ENCODE assay signal across 8 cellular contexts in the genomic region with DNA sequence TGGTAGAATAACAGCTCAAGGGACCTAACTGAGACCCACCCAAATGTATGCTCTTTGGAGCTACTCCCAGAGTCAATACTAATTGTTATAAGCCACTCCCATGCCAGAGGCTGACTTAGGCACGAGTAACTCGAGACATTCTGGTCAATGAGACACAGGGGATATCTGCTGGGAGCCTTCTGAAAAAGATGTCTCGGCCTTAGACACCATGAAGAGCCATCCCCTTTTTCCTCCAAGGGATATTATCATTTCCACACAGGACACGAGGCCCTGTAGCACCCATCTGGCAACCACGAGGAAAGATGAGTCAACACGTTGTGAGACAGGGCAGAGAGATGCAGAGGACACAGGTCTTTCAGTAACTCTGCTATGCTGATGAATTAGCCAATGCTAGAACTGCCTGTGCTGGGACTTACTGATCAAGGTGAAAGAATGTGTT. TPM values are rescaled to one million over a fixed set of nuclear protein-coding genes. Genes with fewer than 3 reads are reported as not detected.
DNase-seq lines count a peak whose midpoint lies in the region; ATAC-seq, FAIRE-seq and TF ChIP-seq lines count a peak whose summit lies in the region.

No MANE protein-coding gene starts in this region.

- no peaks in the 10 kb centered on the region for H3K9me1 ChIP-seq in K562 (ENCODE audit: control insufficient read depth, insufficient read depth, low read length)

- WGBS in K562 (ENCODE audit: insufficient coverage, low coverage, missing lambda C conversion rate): 0% methylated on average over 6 of the region's 6 CpGs

- H3K36me3 ChIP-seq in BLaER1 treated with 17β-estradiol and CSF1 and Interleukin-3, amounts not matched to agents 10 nM and 100 nM: peaks cover 0 to 28% (median 14%) of the 10 kb centered on the region in 11 experiments; a peak in 12 of 22 replicates
- H3K36me3 ChIP-seq in Karpas-422 (ENCODE audit: insufficient read depth, low read length) (peaks cover 51% of the 10 kb centered on the region), K562 (ENCODE audit: control insufficient read depth, insufficient read depth, low read length) (no peaks in the 10 kb centered on the region), muscle layer of duodenum (ENCODE audit: control insufficient read depth in 1 of 2, insufficient read depth in 2 of 2, low read length in 2 of 2) (no peaks in the 10 kb centered on the region)

- no peak for TF ChIP-seq CTCF in K562 (IDR thresholded peaks at IDR 0.05 in 2 of 3, conservative IDR thresholded peaks at IDR 0.05 in 1 of 3; ENCODE audit: insufficient read depth in 2 of 3, low read depth in 1 of 3, low read length in 3 of 3)

- in situ Hi-C loops in K562 (cut with MboI): no loop called here

- no peaks in the 10 kb centered on the region for H3K9me3 ChIP-seq in BLaER1 treated with 17β-estradiol and CSF1 and Interleukin-3, amounts not matched to agents 10 nM and 100 nM (replicated peaks in 1 of 11)
- H3K9me3 ChIP-seq in Karpas-422 (ENCODE audit: low read length): no peaks in the 10 kb centered on the region
- H3K9me3 ChIP-seq in K562 (replicated peaks; ENCODE audit: control insufficient read depth, insufficient read depth, low read depth, low read length): no peaks in the 10 kb centered on the region
- no peaks in the 10 kb centered on the region for H3K9me3 ChIP-seq in muscle layer of duodenum (ENCODE audit: control insufficient read depth in 1 of 2, low read length in 2 of 2)

- CTCF ChIA-PET in K562 (lab: Yijun Ruan, JAX; ENCODE audit: low intra/inter-chr PET ratio): no interaction called here

- H3K4me2 ChIP-seq in BLaER1 treated with 17β-estradiol and CSF1 and Interleukin-3, amounts not matched to agents 10 nM and 100 nM: peak overlapping the region; percentile 59 to 100 (median 92)
- peak overlapping the region; percentile 39 for H3K4me2 ChIP-seq in Karpas-422 (ENCODE audit: low read depth, low read length, poor library complexity, severe bottlenecking)
- H3K4me2 ChIP-seq in K562 (ENCODE audit: insufficient read depth, low read length): no peak overlapping the region

- peak overlapping the region in 8 of 11 experiments; percentile 34 to 68 (median 60); a peak in 16 of 22 replicates for H3K27ac ChIP-seq in BLaER1 treated with 17β-estradiol and CSF1 and Interleukin-3, amounts not matched to agents 10 nM and 100 nM
- no peak overlapping the region; the same call in none of the 2 replicates for H3K27ac ChIP-seq in Karpas-422 (ENCODE audit: low read length)
- H3K27ac ChIP-seq in K562 (ENCODE audit: extremely low read depth, low read depth, low read length): no peak overlapping the region
- peak overlapping the region; percentile 87 for H3K27ac ChIP-seq in muscle layer of duodenum (ENCODE audit: low read length)

- FAIRE-seq in K562 (lab: Jason Lieb, UNC): no peak

- no peak for TF ChIP-seq POLR2A in K562 (conservative IDR thresholded peaks at IDR 0.05)

- peak overlapping the region in 6 of 11 experiments; percentile 6 to 62 (median 36); a peak in 5 of 22 replicates for H3K9ac ChIP-seq in BLaER1 treated with 17β-estradiol and CSF1 and Interleukin-3, amounts not matched to agents 10 nM and 100 nM
- H3K9ac ChIP-seq in Karpas-422 (ENCODE audit: low read length): peak overlapping the region; percentile 39
- no peak overlapping the region for H3K9ac ChIP-seq in K562 (ENCODE audit: insufficient read depth in 1 of 2, low read depth in 2 of 2, low read length in 2 of 2)

- DNase-seq in Karpas-422 (no peak), K562 (ENCODE audit: extremely low read depth in 1 of 4, low spot score in 3 of 4) (no peak)

- TF ChIP-seq EP300 in K562 (IDR thresholded peaks at IDR 0.05; ENCODE audit: low read length): no peak

- H4K20me1 ChIP-seq in BLaER1 treated with 17β-estradiol and CSF1 and Interleukin-3, amounts not matched to agents 10 nM and 100 nM: peaks cover 0 to 30% (median 9%) of the 10 kb centered on the region in 11 experiments; a peak in 13 of 22 replicates
- H4K20me1 ChIP-seq in Karpas-422 (ENCODE audit: insufficient read depth, low read depth, low read length) (peaks cover 92% of the 10 kb centered on the region), K562 (replicated peaks; ENCODE audit: control insufficient read depth, insufficient read depth, low read length) (no peaks in the 10 kb centered on the region; the same call in 1 of the 2 replicates)

- POLR2A ChIA-PET in K562 (lab: Yijun Ruan, JAX): interaction anchor here (0.7 kb wide), 3 partner anchors 11 to 1460 kb away, joined by 3 to 4 read pairs (median 3); no protein-coding TSS in a partner anchor

- intact Hi-C loops in K562 (cut with micrococcal nuclease): no loop called here

- no TSS peak for BruUV-seq in K562 (replicated peaks; lab: Mats Ljungman, UMichigan)

- ATAC-seq in K562: no peak
- ATAC-seq in HG02981 (IDR thresholded peaks at IDR 0.05; ENCODE audit: unreplicated experiment): no peak
- ATAC-seq in HG02571 (IDR thresholded peaks at IDR 0.05; ENCODE audit: unreplicated experiment): no peak
- ATAC-seq in HG03108 (IDR thresholded peaks at IDR 0.05; ENCODE audit: unreplicated experiment): no peak
- ATAC-seq in HG03159 (IDR thresholded peaks at IDR 0.05; ENCODE audit: unreplicated experiment): no peak

- H3K4me1 ChIP-seq in BLaER1 treated with 17β-estradiol and CSF1 and Interleukin-3, amounts not matched to agents 10 nM and 100 nM: peaks cover 57 to 78% (median 68%) of the 10 kb centered on the region in 10 experiments
- H3K4me1 ChIP-seq in Karpas-422 (ENCODE audit: low read length) (peaks cover 100% of the 10 kb centered on the region), K562 (replicated peaks in 1 of 2; ENCODE audit: control insufficient read depth in 2 of 2, insufficient read depth in 2 of 2, low read length in 2 of 2) (peaks cover 4 to 10% of the 10 kb centered on the region in 2 experiments; a peak in 2 of 5 replicates), muscle layer of duodenum (ENCODE audit: control insufficient read depth in 1 of 2, insufficient read depth in 2 of 2, low read length in 2 of 2) (peaks cover 42 to 63% of the 10 kb centered on the region in 2 donors)

- no peak for TF ChIP-seq RAD21 in K562 (CRISPR knock-in tag; conservative IDR thresholded peaks at IDR 0.05 in 1 of 2, IDR thresholded peaks at IDR 0.05 in 1 of 2)

- no peaks in the 10 kb centered on the region for H3K9me2 ChIP-seq in Karpas-422 (replicated peaks; ENCODE audit: insufficient read depth, low read length)

- peaks cover 96% of the 10 kb centered on the region for H3K79me2 ChIP-seq in Karpas-422 (ENCODE audit: low read length)
- H3K79me2 ChIP-seq in K562 (ENCODE audit: control insufficient read depth, insufficient read depth, low read length): no peaks in the 10 kb centered on the region

- H3K4me3 ChIP-seq in BLaER1 treated with 17β-estradiol and CSF1 and Interleukin-3, amounts not matched to agents 10 nM and 100 nM: no peak overlapping the region
- peak overlapping the region; percentile 5; the same call in 1 of the 2 replicates for H3K4me3 ChIP-seq in Karpas-422 (ENCODE audit: low read length)
- no peak overlapping the region for H3K4me3 ChIP-seq in K562
- peak overlapping the region in 1 of 2 donors; percentile 0 for H3K4me3 ChIP-seq in muscle layer of duodenum (ENCODE audit: low read depth in 1 of 2, low read length in 2 of 2)

- no peaks in the 10 kb centered on the region for H3K27me3 ChIP-seq in BLaER1 treated with 17β-estradiol and CSF1 and Interleukin-3, amounts not matched to agents 10 nM and 100 nM
- H3K27me3 ChIP-seq in Karpas-422 (ENCODE audit: low read length): no peaks in the 10 kb centered on the region
- H3K27me3 ChIP-seq in K562 (ENCODE audit: control insufficient read depth in 2 of 2, insufficient read depth in 2 of 2, low read length in 2 of 2): peaks cover 19 to 54% of the 10 kb centered on the region in 2 experiments
- H3K27me3 ChIP-seq in muscle layer of duodenum (ENCODE audit: low read depth, low read length): no peaks in the 10 kb centered on the region

- H2AFZ ChIP-seq in Karpas-422 (ENCODE audit: low read length) (no peak overlapping the region), K562 (ENCODE audit: low read depth, low read length) (no peak overlapping the region)

TF ChIP-seq in K562, 482 proteins besides CTCF, POLR2A, EP300 and RAD21 (continues in another document):
- no peak for TF ChIP-seq STAT5B (CRISPR knock-in tag; IDR thresholded peaks at IDR 0.05)

RNA-seq across cellular contexts. Expression of a gene that starts 30.7 kb away (rescaled TPM):
- total RNA-seq in Karpas-422 (2014; rRNA removed; shearing (Covaris generic); ENCODE audit: low replicate concordance): 79.0 and 132 TPM in 2 replicates
- total RNA-seq in K562 (2011; cell fraction: chromatin; rRNA removed; ENCODE audit: low replicate concordance): 0.09 TPM in 1 of 2 replicates, not detected in the other
- 0.13 TPM in 1 of 2 replicates, not detected in the other for total RNA-seq in K562 (2011; cell fraction: nucleolus; rRNA removed)
- 0.07 and 0.08 TPM in 2 replicates for total RNA-seq in K562 (2011; cell fraction: nucleoplasm; rRNA removed)
- total RNA-seq in K562 (2014; rRNA removed): not detected in 2 replicates
- total RNA-seq in K562 (2014; rRNA removed; fragmentation: Illumina TruSeq; extraction: Trizol): not detected in 2 replicates
- not detected in 2 replicates for total RNA-seq in K562 (2015; rRNA removed; fragmentation: Illumina TruSeq; extraction: Trizol)
- 0.22 and 0.27 TPM in 2 replicates for total RNA-seq in K562 (2021)
- 0.01 TPM in 2 replicates for polyA plus RNA-seq in K562 (2011; rRNA removed)
- polyA plus RNA-seq in K562 (2011; cell fraction: cytosol; rRNA removed): 0.01 TPM in 1 of 2 replicates, not detected in the other
- polyA plus RNA-seq in K562 (2011; cell fraction: nucleus; rRNA removed): 0.03 TPM in 1 of 2 replicates, not detected in the other
- polyA plus RNA-seq in K562 (2012): 0.01 TPM in 1 of 2 replicates, not detected in the other
- not detected in 2 replicates for polyA plus RNA-seq in K562 (2014; fragmentation: Illumina TruSeq; extraction: Trizol)
- polyA plus RNA-seq in K562 (2014; fragmentation: Nextera tagmentation; extraction: Ambion mirVana): not detected
- polyA plus RNA-seq in K562 (2014; rRNA removed): not detected in 2 replicates
- not detected in 2 replicates for polyA minus RNA-seq in K562 (2011; rRNA and poly(A)+ RNA removed)
- polyA minus RNA-seq in K562 (2011; cell fraction: cytosol; rRNA and poly(A)+ RNA removed): not detected in 2 replicates
- polyA minus RNA-seq in K562 (2011; cell fraction: nucleus; rRNA and poly(A)+ RNA removed): not detected in 2 replicates

Comparison
In these comparisons a context has a peak if more than half of its experiments do, and no peak if none do; other contexts are left out.
1. H3K27ac ChIP-seq: peak in BLaER1 treated with 17β-estradiol and CSF1 and Interleukin-3, amounts not matched to agents 10 nM and 100 nM (8 of 11) and muscle layer of duodenum (single experiment); none in Karpas-422 (single experiment) and K562 (single experiment).
2. H3K9ac ChIP-seq: peak in BLaER1 treated with 17β-estradiol and CSF1 and Interleukin-3, amounts not matched to agents 10 nM and 100 nM (6 of 11) and Karpas-422 (single experiment); none in K562 (0 of 2).
3. RNA of a gene that starts 30.7 kb away (total RNA-seq): 79.0 to 132 TPM in Karpas-422; 0.07 to 0.27 TPM in K562; every median in the first group is over 10 times any median in the second.